In the genomic region with DNA sequence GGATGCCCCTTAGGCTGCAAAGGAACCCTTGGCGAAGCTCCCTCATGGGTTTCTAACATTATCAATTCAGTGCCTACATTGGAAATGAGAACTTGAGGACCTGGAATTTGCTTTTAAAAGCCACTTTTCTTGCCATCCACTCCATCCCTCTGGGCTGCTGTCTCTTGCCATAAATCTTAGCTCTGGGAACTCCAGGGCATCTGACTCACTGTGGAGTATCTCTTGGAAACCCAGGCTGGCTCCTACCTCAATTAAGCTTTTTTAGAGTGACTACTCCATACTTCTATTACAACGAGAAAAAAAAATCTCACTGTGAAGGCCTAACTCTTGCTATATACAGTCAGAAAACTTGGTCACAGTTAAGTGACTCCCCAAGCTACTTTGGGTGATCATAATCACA, we compare ENCODE assay signal across 14 cellular contexts.
"Had no signal": no experiment of that assay in that cellular context is flagged by ENCODE, and none has a peak within 500 bp of the region (broad histone marks: within the 10 kb centered on the region; RNA-seq: fewer than 3 reads in every experiment).

No MANE protein-coding gene starts in this region.

- H3K27ac Mint-ChIP-seq: activated CD4-positive, alpha-beta T cell treated with anti-CD3 and anti-CD28 coated beads, Interleukin-2, amount 10 ng/mL, durations not matched to agents 7 days and 5 days; activated naive CD4-positive, alpha-beta T cell treated with anti-CD3 and anti-CD28 coated beads, Interleukin-2, amount 50 U/mL, for 72 hours; activated T-helper 17 cell treated with anti-CD3 and anti-CD28 coated beads, Interleukin-2, amount 50 U/mL, for 72 hours; naive thymus-derived CD4-positive, alpha-beta T cell had no signal

- H3K27me3 ChIP-seq: brain microvascular endothelial cell, stomach had no signal

- H3K4me1 ChIP-seq: stomach had no signal

- H3K27ac ChIP-seq: brain microvascular endothelial cell, skin epidermis, stomach had no signal

- H3K27me3 Mint-ChIP-seq: activated CD4-positive, alpha-beta T cell treated with anti-CD3 and anti-CD28 coated beads, Interleukin-2, amount 10 ng/mL, durations not matched to agents 7 days and 5 days; activated T-helper 17 cell treated with anti-CD3 and anti-CD28 coated beads, Interleukin-2, amount 50 U/mL, for 72 hours; naive thymus-derived CD4-positive, alpha-beta T cell had no signal

- H3K4me1 Mint-ChIP-seq: activated CD4-positive, alpha-beta T cell treated with anti-CD3 and anti-CD28 coated beads, Interleukin-2, amount 10 ng/mL, durations not matched to agents 7 days and 5 days; activated T-helper 17 cell treated with anti-CD3 and anti-CD28 coated beads, Interleukin-2, amount 50 U/mL, for 72 hours; naive thymus-derived CD4-positive, alpha-beta T cell had no signal

- H3K36me3 Mint-ChIP-seq: activated naive CD4-positive, alpha-beta T cell treated with anti-CD3 and anti-CD28 coated beads, Interleukin-2, amount 50 U/mL, for 72 hours; naive thymus-derived CD4-positive, alpha-beta T cell had no signal

- DNase-seq: activated CD4-positive, alpha-beta T cell treated with anti-CD3 and anti-CD28 coated beads, Interleukin-2, amount 10 ng/mL, durations not matched to agents 7 days and 5 days; activated CD4-positive, CD25-positive, alpha-beta regulatory T cell; activated T-cell treated with anti-CD3 and anti-CD28 coated beads for 4 hours; amniotic stem cell; brain microvascular endothelial cell; effector memory CD4-positive, alpha-beta T cell; hippocampal formation; left cardiac atrium; naive thymus-derived CD4-positive, alpha-beta T cell; posterior cingulate gyrus; stomach had no signal

- H3K9me3 Mint-ChIP-seq: activated CD4-positive, alpha-beta T cell treated with anti-CD3 and anti-CD28 coated beads, Interleukin-2, amount 10 ng/mL, durations not matched to agents 7 days and 5 days; activated T-helper 17 cell treated with anti-CD3 and anti-CD28 coated beads, Interleukin-2, amount 50 U/mL, for 72 hours had no signal

- ATAC-seq: activated naive CD4-positive, alpha-beta T cell treated with anti-CD3 and anti-CD28 coated beads, Interleukin-2, amount 50 U/mL, for 72 hours; activated T-helper 17 cell treated with anti-CD3 and anti-CD28 coated beads, Interleukin-2, amount 50 U/mL, for 72 hours; left cardiac atrium; naive thymus-derived CD4-positive, alpha-beta T cell had no signal

- H3K4me3 Mint-ChIP-seq: activated CD4-positive, alpha-beta T cell treated with anti-CD3 and anti-CD28 coated beads, Interleukin-2, amount 10 ng/mL, durations not matched to agents 7 days and 5 days; activated T-helper 17 cell treated with anti-CD3 and anti-CD28 coated beads, Interleukin-2, amount 50 U/mL, for 72 hours; naive thymus-derived CD4-positive, alpha-beta T cell had no signal
